8 cellular contexts compared by ENCODE assay signal in genomic region chr17:72120878-72121163, GRCh38. TPM values are rescaled to one million over a fixed set of nuclear protein-coding genes. Genes with fewer than 3 reads are reported as not detected.
DNase-seq lines count a peak whose midpoint lies in the region; ATAC-seq, FAIRE-seq and TF ChIP-seq lines count a peak whose summit lies in the region.

TSS of gene SOX9 (plus strand) at chr17:72121020. CDS start at chr17:72121392, 372 bp downstream.

- no peaks in the 10 kb centered on the region for H3K79me2 ChIP-seq in ACC112 (ENCODE audit: control insufficient read depth, insufficient read depth, low read length, unreplicated experiment)

- peak within 1 kb of the TSS; percentile 70 for H2AFZ ChIP-seq in ACC112 (ENCODE audit: low read length, unreplicated experiment)

- ATAC-seq in HG02798 (IDR thresholded peaks at IDR 0.05; ENCODE audit: poor library complexity, unreplicated experiment) (peak; percentile 86), left ventricle myocardium superior (peak; percentile 89)

- peak; percentile 56 to 65 for TF ChIP-seq POLR2A in adrenal gland (IDR thresholded peaks at IDR 0.05)
- peak; percentile 91 for TF ChIP-seq POLR2A in prostate gland (IDR thresholded peaks at IDR 0.05)

- peak within 1 kb of the TSS; percentile 80 for H3K4me3 ChIP-seq in ACC112 (ENCODE audit: low read depth, low read length)
- H3K4me3 ChIP-seq in adrenal gland, result peak within 1 kb of the TSS in 2 of 4 donors; percentile 15 to 59
- H3K4me3 ChIP-seq in prostate gland, result peak within 1 kb of the TSS; percentile 78 to 81

- H3K36me3 ChIP-seq in ACC112 (ENCODE audit: insufficient read depth, low read length) (no peaks in the 10 kb centered on the region), adrenal gland (replicated peaks in 1 of 2) (no peaks in the 10 kb centered on the region), prostate gland (no peaks in the 10 kb centered on the region)

- intact Hi-C loops in adrenal gland (cut with DNase I) (loop anchor here in 1 of 2 donors (5.0 kb wide), 1 partner anchor 649 kb away; no protein-coding TSS in a partner anchor), left ventricle myocardium superior (cut with micrococcal nuclease) (loop anchor here (10.0 kb wide), 1 partner anchor 64 kb away; no protein-coding TSS in a partner anchor), prostate gland (cut with DNase I) (no loop called here)

- TF ChIP-seq CTCF in adrenal gland (IDR thresholded peaks at IDR 0.05) (no peak), prostate gland (IDR thresholded peaks at IDR 0.05) (no peak)

- no peaks in the 10 kb centered on the region for H3K9me3 ChIP-seq in adrenal gland (replicated peaks in 1 of 3)
- no peaks in the 10 kb centered on the region for H3K9me3 ChIP-seq in prostate gland

- DNase-seq in GM18507 (ENCODE audit: extremely low spot score, insufficient read length, low read depth) (peak; percentile 60), NCI-H1694 (lab: John Stamatoyannopoulos, UW) (peak; percentile 87), adrenal gland (peak; percentile 67 to 88 (median 82)), left ventricle myocardium superior (peak; percentile 89), prostate gland (ENCODE audit: low spot score) (peak; percentile 97), cortex of kidney (lab: John Stamatoyannopoulos, UW) (no peak)

- H3K27ac ChIP-seq in ACC112 (ENCODE audit: low read depth, low read length) (no peak within 1 kb of the TSS), adrenal gland (peak within 1 kb of the TSS in 2 of 5 donors; percentile 38 to 78), prostate gland (peak within 1 kb of the TSS; percentile 86 to 90)

- peaks cover 15% of the 10 kb centered on the region for H3K4me1 ChIP-seq in ACC112 (ENCODE audit: control insufficient read depth, insufficient read depth, low read length, unreplicated experiment)
- H3K4me1 ChIP-seq in adrenal gland (replicated peaks in 1 of 2), result peaks cover 4 to 28% of the 10 kb centered on the region in 2 donors
- peaks cover 3% of the 10 kb centered on the region for H3K4me1 ChIP-seq in prostate gland (replicated peaks)

- WGBS in adrenal gland, 4 donors, result 0 to 2% (median 1%) methylated on average over 6 to 11 of the region's 11 CpGs
- 1% methylated on average over 11 of the region's 11 CpGs for WGBS in prostate gland

- peak; percentile 78 for FAIRE-seq in GM18507 (lab: Jason Lieb, UNC)

- H3K27me3 ChIP-seq in ACC112 (ENCODE audit: insufficient read depth, low read length) (peaks cover 37% of the 10 kb centered on the region), adrenal gland (peaks cover 57% of the 10 kb centered on the region), prostate gland (replicated peaks; ENCODE audit: insufficient read depth) (no peaks in the 10 kb centered on the region)

RNA-seq across cellular contexts. Expression of gene SOX9, which starts in this region (rescaled TPM):
- total RNA-seq in adrenal gland, result 1 to 10 TPM; 2.1 to 8.9 (median 5.5) TPM
- 1 to 10 TPM in 2 of 3 donors, under 1 TPM in 1; 0.95 to 3.5 (median 3.0) TPM for polyA plus RNA-seq in adrenal gland
- total RNA-seq in left ventricle myocardium superior, result 7.3 TPM
- total RNA-seq in prostate gland, result 100 to 1,000 TPM in 1 of 2 donors, 10 to 100 TPM in 1; 92.8 to 204 TPM

Comparison
In these comparisons a context has a peak if more than half of its experiments do, and no peak if none do; other contexts are left out.
1. RNA of gene SOX9 (total RNA-seq): 92.8 to 204 TPM in prostate gland; 7.3 TPM in left ventricle myocardium superior (single experiment) and 2.1 to 8.9 TPM in adrenal gland; every median in the first group is over 4 times any median in the second.